9 cellular contexts compared by ENCODE assay signal in the genomic region with DNA sequence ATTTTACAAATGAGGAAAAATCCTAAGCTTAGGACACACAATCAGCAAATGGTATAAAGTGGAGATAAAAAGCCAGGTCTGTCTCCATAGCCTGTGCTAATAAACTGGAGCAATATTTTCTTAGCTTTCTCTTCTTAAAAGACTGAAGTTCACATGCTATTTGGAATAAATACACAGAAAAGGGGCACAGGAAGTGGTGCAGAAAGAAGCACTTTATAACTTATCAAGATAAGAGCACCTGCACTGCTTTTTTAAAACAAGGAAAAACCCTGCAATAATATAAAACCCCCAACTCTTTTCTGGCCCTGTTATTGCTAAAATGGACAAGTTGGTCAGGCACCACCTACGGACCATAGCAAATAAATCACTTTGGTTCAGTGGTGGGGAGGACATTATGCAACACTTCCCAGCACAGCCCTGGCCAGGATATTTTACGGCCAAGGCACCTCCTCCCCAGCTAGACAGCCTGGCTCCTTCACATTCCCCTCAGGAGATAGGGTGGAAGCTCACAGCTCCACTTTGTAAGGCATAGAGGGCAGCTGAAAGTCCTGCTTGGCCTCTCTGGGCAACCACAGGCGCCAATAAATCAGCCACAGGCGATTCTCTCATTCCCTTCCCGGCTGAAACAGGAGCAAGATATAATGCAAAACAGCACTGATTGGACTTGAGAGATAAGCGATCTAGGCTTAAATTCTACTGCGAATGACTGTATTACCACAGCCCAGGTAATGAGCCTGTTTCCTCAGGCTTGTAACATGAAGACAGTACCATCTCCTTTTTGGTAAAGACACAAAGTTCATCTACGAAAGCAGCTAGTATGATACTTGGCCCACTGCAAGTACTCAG. TPM values are rescaled to one million over a fixed set of nuclear protein-coding genes. Genes with fewer than 3 reads are reported as not detected.
DNase-seq lines count a peak whose midpoint lies in the region; ATAC-seq and TF ChIP-seq lines count a peak whose summit lies in the region.
"Had no signal": no experiment of that assay in that cellular context is flagged by ENCODE, and none has a peak within 500 bp of the region (broad histone marks: within the 10 kb centered on the region; RNA-seq: fewer than 3 reads in every experiment).

No MANE protein-coding gene starts in this region.

- TF ChIP-seq POLR2A in prostate gland (IDR thresholded peaks at IDR 0.05), result peak; percentile 53

- peak overlapping the region; percentile 3 for H3K9ac ChIP-seq in HUES6 (ENCODE audit: low read length)

- H3K9me3 Mint-ChIP-seq in CD8-positive, alpha-beta memory T cell, result peaks cover 0 to 2% (median 0%) of the 10 kb centered on the region in 5 donors
- no peaks in the 10 kb centered on the region for H3K9me3 Mint-ChIP-seq in activated CD4-positive, alpha-beta memory T cell treated with anti-CD3 and anti-CD28 coated beads for 36 hours

- H3K4me3 ChIP-seq in CD8-positive, alpha-beta memory T cell (ENCODE audit: low read length), result peak overlapping the region; percentile 82
- H3K4me3 ChIP-seq in HUES6 (ENCODE audit: low read depth, low read length) (peak overlapping the region; percentile 78; the same call in 1 of the 2 replicates), prostate gland (peak overlapping the region; percentile 87 to 92)

- no peak for ATAC-seq in foreskin keratinocyte

- no peaks in the 10 kb centered on the region for H3K27me3 ChIP-seq in CD8-positive, alpha-beta memory T cell (ENCODE audit: insufficient read depth, low read length, poor library complexity, severe bottlenecking)
- H3K27me3 ChIP-seq in HUES6 (ENCODE audit: control insufficient read depth, insufficient read depth, low read length), result no peaks in the 10 kb centered on the region
- no peaks in the 10 kb centered on the region for H3K27me3 ChIP-seq in foreskin keratinocyte
- no peaks in the 10 kb centered on the region for H3K27me3 ChIP-seq in prostate gland (replicated peaks; ENCODE audit: insufficient read depth)

- intact Hi-C loops in activated CD4-positive, alpha-beta memory T cell treated with anti-CD3 and anti-CD28 coated beads for 36 hours (cut with micrococcal nuclease), result loop anchor here (2.0 to 10.0 kb wide), 5 partner anchors 17 to 1027 kb away; a partner anchor contains a TSS
- intact Hi-C loops in prostate gland (cut with DNase I), result no loop called here

- peaks cover 54% of the 10 kb centered on the region for H3K4me1 ChIP-seq in CD8-positive, alpha-beta memory T cell (ENCODE audit: insufficient read depth, low read length)
- H3K4me1 ChIP-seq in HUES6 (ENCODE audit: control insufficient read depth, insufficient read depth, low read length) (peaks cover 20% of the 10 kb centered on the region), foreskin keratinocyte (peaks cover 11% of the 10 kb centered on the region), prostate gland (replicated peaks) (peaks cover 6% of the 10 kb centered on the region)

- H3K36me3 Mint-ChIP-seq in CD8-positive, alpha-beta memory T cell, result peaks cover 0 to 64% (median 6%) of the 10 kb centered on the region in 3 donors
- peaks cover 32% of the 10 kb centered on the region for H3K36me3 Mint-ChIP-seq in activated CD4-positive, alpha-beta memory T cell treated with anti-CD3 and anti-CD28 coated beads for 36 hours

- H3K36me3 ChIP-seq in CD8-positive, alpha-beta memory T cell (ENCODE audit: insufficient read depth, low read length), result peaks cover 7% of the 10 kb centered on the region
- H3K36me3 ChIP-seq in HUES6 (ENCODE audit: control insufficient read depth, insufficient read depth, low read length) (no peaks in the 10 kb centered on the region), prostate gland (no peaks in the 10 kb centered on the region)

- H3K27ac ChIP-seq in CD8-positive, alpha-beta memory T cell (ENCODE audit: low read depth, low read length), result peak overlapping the region; percentile 99
- H3K27ac ChIP-seq in HUES6 (ENCODE audit: low read depth, low read length) (no peak overlapping the region), foreskin keratinocyte (peak overlapping the region; percentile 9), prostate gland (peak overlapping the region; percentile 98 to 99)

- DNase-seq in CD8-positive, alpha-beta memory T cell, result peak in 2 of 5 donors; percentile 3 to 50
- DNase-seq in activated CD4-positive, alpha-beta memory T cell treated with anti-CD3 and anti-CD28 coated beads for 36 hours, result peak; percentile 18
- peak in 1 of 2 donors; percentile 65 for DNase-seq in foreskin keratinocyte
- DNase-seq in prostate gland (ENCODE audit: low spot score), result peak; percentile 69
- no peak for DNase-seq in stimulated activated CD4-positive, alpha-beta T cell treated with anti-CD3 and anti-CD28 coated beads, Interleukin-2, amount 100 ng/mL, for 24 hours
- DNase-seq in COLO829 (ENCODE audit: low spot score), result no peak
- DNase-seq in dedifferentiated amniotic fluid mesenchymal stem cell (ENCODE audit: extremely low spot score), result no peak

- H3K4me1 Mint-ChIP-seq in CD8-positive, alpha-beta memory T cell, result peaks cover 60 to 73% (median 61%) of the 10 kb centered on the region in 3 donors
- peaks cover 47% of the 10 kb centered on the region for H3K4me1 Mint-ChIP-seq in activated CD4-positive, alpha-beta memory T cell treated with anti-CD3 and anti-CD28 coated beads for 36 hours (ENCODE audit: low read depth)

- CTCF ChIA-PET in CD8-positive, alpha-beta memory T cell (lab: Charles Lee), result interaction anchor here (1.0 to 3.0 kb wide), 7 partner anchors 9 to 72 kb away, joined by 3 to 18 read pairs (median 5); a partner anchor contains a TSS
- CTCF ChIA-PET in activated CD4-positive, alpha-beta memory T cell treated with anti-CD3 and anti-CD28 coated beads for 36 hours (lab: Charles Lee), result interaction anchor here (0.9 to 3.2 kb wide), 5 partner anchors 9 to 72 kb away, joined by 3 to 27 read pairs (median 5); no protein-coding TSS in a partner anchor

- H3K27ac Mint-ChIP-seq in CD8-positive, alpha-beta memory T cell, result peak overlapping the region; percentile 97 to 100 (median 98)
- peak overlapping the region; percentile 98 for H3K27ac Mint-ChIP-seq in activated CD4-positive, alpha-beta memory T cell treated with anti-CD3 and anti-CD28 coated beads for 36 hours

- no peaks in the 10 kb centered on the region for H3K9me3 ChIP-seq in CD8-positive, alpha-beta memory T cell (ENCODE audit: low read length)
- no peaks in the 10 kb centered on the region for H3K9me3 ChIP-seq in HUES6 (ENCODE audit: control insufficient read depth, insufficient read depth, low read depth, low read length)
- no peaks in the 10 kb centered on the region for H3K9me3 ChIP-seq in prostate gland

- peak overlapping the region; percentile 94 to 99 (median 95) for H3K4me3 Mint-ChIP-seq in CD8-positive, alpha-beta memory T cell
- peak overlapping the region; percentile 95 for H3K4me3 Mint-ChIP-seq in activated CD4-positive, alpha-beta memory T cell treated with anti-CD3 and anti-CD28 coated beads for 36 hours

- WGBS in prostate gland, result 29% methylated on average over 8 of the region's 8 CpGs

- TF ChIP-seq CTCF in foreskin keratinocyte (conservative IDR thresholded peaks at IDR 0.05) (no peak), prostate gland (IDR thresholded peaks at IDR 0.05) (peak in 2 of 4 experiments; percentile 11 to 17)

- POLR2A ChIA-PET in CD8-positive, alpha-beta memory T cell (lab: Charles Lee), result interaction anchor here (2.3 kb wide), 1 partner anchor 9 kb away, joined by 13 read pairs; no protein-coding TSS in a partner anchor
- POLR2A ChIA-PET in activated CD4-positive, alpha-beta memory T cell treated with anti-CD3 and anti-CD28 coated beads for 36 hours (lab: Charles Lee), result interaction anchor here (1.2 to 2.9 kb wide), 4 partner anchors 8 to 113 kb away, joined by 3 to 18 read pairs (median 5); a partner anchor contains a TSS

- peaks cover 0 to 4% of the 10 kb centered on the region in 2 donors for H3K27me3 Mint-ChIP-seq in CD8-positive, alpha-beta memory T cell
- H3K27me3 Mint-ChIP-seq in activated CD4-positive, alpha-beta memory T cell treated with anti-CD3 and anti-CD28 coated beads for 36 hours, result no peaks in the 10 kb centered on the region

RNA-seq across cellular contexts. Expression of a gene that starts 2.1 kb away (rescaled TPM):
- total RNA-seq in CD8-positive, alpha-beta memory T cell, result 10 to 100 TPM; 21.7 to 22.9 TPM
- polyA plus RNA-seq in CD8-positive, alpha-beta memory T cell, result 34.9 TPM
- total RNA-seq in activated CD4-positive, alpha-beta memory T cell treated with anti-CD3 and anti-CD28 coated beads for 36 hours, result 10 to 100 TPM; 24.2 to 27.5 TPM
- total RNA-seq in foreskin keratinocyte (7.1 TPM in 2 replicates), prostate gland (10 to 100 TPM; 10.2 to 20.2 TPM)
- polyA plus RNA-seq in foreskin keratinocyte, result 2.1 and 3.2 TPM in 2 replicates

RNA-seq across cellular contexts. Expression of a gene that starts 3.0 kb away (rescaled TPM):
- total RNA-seq in CD8-positive, alpha-beta memory T cell, result 10 to 100 TPM; 48.2 to 48.4 TPM
- 51.7 TPM for polyA plus RNA-seq in CD8-positive, alpha-beta memory T cell
- total RNA-seq in activated CD4-positive, alpha-beta memory T cell treated with anti-CD3 and anti-CD28 coated beads for 36 hours, result 10 to 100 TPM; 29.8 to 31.8 TPM
- 28.4 and 34.3 TPM in 2 replicates for total RNA-seq in foreskin keratinocyte
- 6.1 and 6.9 TPM in 2 replicates for polyA plus RNA-seq in foreskin keratinocyte
- total RNA-seq in prostate gland, result 10 to 100 TPM; 56.5 to 74.3 TPM

RNA-seq across cellular contexts. Expression of a gene that starts 36.2 kb away (rescaled TPM):
- 1 to 10 TPM; 3.1 to 3.6 TPM for total RNA-seq in CD8-positive, alpha-beta memory T cell
- 1.0 TPM for polyA plus RNA-seq in CD8-positive, alpha-beta memory T cell
- 1 to 10 TPM in 1 of 2 experiments, under 1 TPM in 1; 0.74 to 1.1 TPM for total RNA-seq in activated CD4-positive, alpha-beta memory T cell treated with anti-CD3 and anti-CD28 coated beads for 36 hours
- total RNA-seq in foreskin keratinocyte, result 0.10 and 0.11 TPM in 2 replicates
- polyA plus RNA-seq in foreskin keratinocyte, result 0.01 and 0.02 TPM in 2 replicates
- total RNA-seq in prostate gland, result under 1 TPM; 0.51 to 0.82 TPM

RNA-seq across cellular contexts. Expression of a gene that starts 39.0 kb away (rescaled TPM):
- total RNA-seq in CD8-positive, alpha-beta memory T cell, result 1 to 10 TPM; 1.9 TPM
- polyA plus RNA-seq in CD8-positive, alpha-beta memory T cell, result 0.87 TPM
- 1 to 10 TPM; 6.6 to 6.7 TPM for total RNA-seq in activated CD4-positive, alpha-beta memory T cell treated with anti-CD3 and anti-CD28 coated beads for 36 hours
- total RNA-seq in foreskin keratinocyte (23.1 and 33.2 TPM in 2 replicates), prostate gland (10 to 100 TPM; 35.9 to 59.9 TPM)
- polyA plus RNA-seq in foreskin keratinocyte, result 13.6 and 22.1 TPM in 2 replicates

RNA-seq across cellular contexts. Expression of a gene that starts 48.2 kb away (rescaled TPM):
- total RNA-seq in CD8-positive, alpha-beta memory T cell, result under 1 TPM; 0.22 to 0.24 TPM
- 0.25 TPM for polyA plus RNA-seq in CD8-positive, alpha-beta memory T cell
- under 1 TPM; 0.19 to 0.31 TPM for total RNA-seq in activated CD4-positive, alpha-beta memory T cell treated with anti-CD3 and anti-CD28 coated beads for 36 hours
- total RNA-seq in foreskin keratinocyte (0.88 and 0.99 TPM in 2 replicates), prostate gland (1 to 10 TPM; 2.0 to 8.6 TPM)
- polyA plus RNA-seq in foreskin keratinocyte, result 0.39 and 0.41 TPM in 2 replicates
- total RNA-seq: T-helper 1 cell treated with Interleukin-12 subunit alpha and Interleukin-12 subunit beta and Interleukin-4 antibody, amounts not matched to agents 30 ng/mL and 1 ng/mL, for 36 hours had no signal

Comparison
In these comparisons a context has a peak if more than half of its experiments do, and no peak if none do; other contexts are left out.
1. DNase-seq: peak in activated CD4-positive, alpha-beta memory T cell treated with anti-CD3 and anti-CD28 coated beads for 36 hours (single experiment) and prostate gland (single experiment); none in stimulated activated CD4-positive, alpha-beta T cell treated with anti-CD3 and anti-CD28 coated beads, Interleukin-2, amount 100 ng/mL, for 24 hours (0 of 2), COLO829 (single experiment) and dedifferentiated amniotic fluid mesenchymal stem cell (single experiment).
2. Peak in every context shown above with its lines, with median percentiles within 50 percentile points of each other: H3K4me3 ChIP-seq.